28 cellular contexts compared by ENCODE assay signal in the genomic region with DNA sequence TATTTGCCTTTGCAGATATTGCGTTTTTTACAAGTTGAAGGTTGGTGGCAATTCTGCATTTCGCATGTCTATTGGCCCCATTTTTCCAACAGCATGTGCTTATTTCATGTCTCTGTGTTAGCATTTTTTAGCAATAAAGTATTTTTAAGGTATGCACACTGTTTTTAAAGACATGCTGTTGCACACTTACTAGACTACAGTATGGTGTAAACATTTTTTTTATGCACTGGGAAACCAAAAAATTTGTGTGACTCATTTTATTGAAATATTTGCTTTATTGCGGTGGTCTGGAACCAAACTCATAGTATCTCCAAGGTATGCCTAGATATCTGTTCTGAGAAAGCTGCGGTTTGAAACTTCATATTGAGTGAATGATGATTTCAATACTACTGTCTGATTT. TPM values are rescaled to one million over a fixed set of nuclear protein-coding genes. Genes with fewer than 3 reads are reported as not detected.
"Had no signal": no experiment of that assay in that cellular context is flagged by ENCODE, and none has a peak within 500 bp of the region (broad histone marks: within the 10 kb centered on the region; RNA-seq: fewer than 3 reads in every experiment).

No MANE protein-coding gene starts in this region.

- H3K9me3 Mint-ChIP-seq: activated B cell treated with CpG ODN at 0.5 μM for 24 hours; activated naive CD4-positive, alpha-beta T cell treated with anti-CD3 and anti-CD28 coated beads, Interleukin-2, amount 50 U/mL, for 24 hours; activated T-helper 2 cell treated with anti-CD3 and anti-CD28 coated beads, Interferon-gamma antibody, Interleukin-2, Interleukin-4, amounts not matched to agents 10 μg/mL and 5 μg/mL and 100 μg/mL, durations not matched to agents 14 hours and 24 hours and 36 hours had no signal

- H3K36me3 ChIP-seq: heart left ventricle, left lung, right atrium auricular region, suprapubic skin, tibial nerve had no signal

- ATAC-seq: activated CD8-positive, alpha-beta T cell treated with anti-CD3 and anti-CD28 coated beads for 36 hours; activated naive CD8-positive, alpha-beta T cell treated with anti-CD3 and anti-CD28 coated beads, Interleukin-2, amount 50 U/mL, for 24 hours; esophagus mucosa; foreskin keratinocyte; T-cell had no signal

- H3K9ac ChIP-seq: parathyroid adenoma had no signal

- H3K27ac Mint-ChIP-seq: activated B cell treated with CpG ODN at 0.5 μM for 24 hours; activated CD8-positive, alpha-beta T cell treated with anti-CD3 and anti-CD28 coated beads for 36 hours; activated naive CD4-positive, alpha-beta T cell treated with anti-CD3 and anti-CD28 coated beads, Interleukin-2, amount 50 U/mL, for 24 hours; activated naive CD8-positive, alpha-beta T cell treated with anti-CD3 and anti-CD28 coated beads, Interleukin-2, amount 50 U/mL, for 24 hours; activated T-helper 2 cell treated with anti-CD3 and anti-CD28 coated beads, Interferon-gamma antibody, Interleukin-2, Interleukin-4, amounts not matched to agents 10 μg/mL and 5 μg/mL and 100 μg/mL, durations not matched to agents 14 hours and 24 hours and 36 hours; T-cell had no signal

- H3K4me1 Mint-ChIP-seq: activated B cell treated with CpG ODN at 0.5 μM for 24 hours; activated naive CD4-positive, alpha-beta T cell treated with anti-CD3 and anti-CD28 coated beads, Interleukin-2, amount 50 U/mL, for 24 hours; activated naive CD8-positive, alpha-beta T cell treated with anti-CD3 and anti-CD28 coated beads, Interleukin-2, amount 50 U/mL, for 24 hours; T-cell had no signal

- DNase-seq: activated B cell treated with CpG ODN at 0.5 μM for 24 hours; activated CD4-positive, alpha-beta T cell treated with anti-CD3 and anti-CD28 coated beads, Interleukin-2, amount 50 U/mL, for 1 hour; activated CD8-positive, alpha-beta T cell treated with anti-CD3 and anti-CD28 coated beads for 36 hours; activated naive CD8-positive, alpha-beta T cell treated with anti-CD3 and anti-CD28 coated beads, Interleukin-2, amount 50 U/mL, for 24 hours; activated T-cell treated with anti-CD3 and anti-CD28 coated beads, Interleukin-2, amount 50 U/mL, for 48 hours; foreskin keratinocyte; heart left ventricle; left lung; mesendoderm; stimulated activated CD4-positive, alpha-beta T cell treated with anti-CD3 and anti-CD28 coated beads, Interleukin-15, amount 100 ng/mL, for 24 hours; stimulated activated CD4-positive, alpha-beta T cell treated with anti-CD3 and anti-CD28 coated beads, Interleukin-2, amount 100 ng/mL, for 24 hours; stimulated activated naive CD4-positive, alpha-beta T cell; T-cell had no signal

- H3K27me3 ChIP-seq: foreskin keratinocyte, heart left ventricle, left lung, right atrium auricular region, suprapubic skin, tibial nerve had no signal

- H3K36me3 Mint-ChIP-seq: activated naive CD4-positive, alpha-beta T cell treated with anti-CD3 and anti-CD28 coated beads, Interleukin-2, amount 50 U/mL, for 24 hours; T-cell had no signal

- H3K9me3 ChIP-seq: left lung, right atrium auricular region, suprapubic skin had no signal

- H3K27ac ChIP-seq: foreskin keratinocyte, heart left ventricle, left lung, parathyroid adenoma, right atrium auricular region, suprapubic skin, tibial nerve had no signal

- H3K27me3 Mint-ChIP-seq: brain had no signal

- H3K4me1 ChIP-seq: foreskin keratinocyte, left lung, right atrium auricular region, tibial nerve had no signal

- H3K4me3 Mint-ChIP-seq: activated B cell treated with CpG ODN at 0.5 μM for 24 hours; activated CD8-positive, alpha-beta T cell treated with anti-CD3 and anti-CD28 coated beads for 36 hours; activated naive CD4-positive, alpha-beta T cell treated with anti-CD3 and anti-CD28 coated beads, Interleukin-2, amount 50 U/mL, for 24 hours; activated naive CD8-positive, alpha-beta T cell treated with anti-CD3 and anti-CD28 coated beads, Interleukin-2, amount 50 U/mL, for 24 hours; brain; T-cell had no signal

- H2AFZ ChIP-seq: parathyroid adenoma had no signal

- H3K4me3 ChIP-seq: heart left ventricle, left lung, lung, right atrium auricular region, suprapubic skin, tibial nerve had no signal

RNA-seq across cellular contexts. Expression of gene RNF113B, which starts 55.4 kb away (rescaled TPM):
- total RNA-seq: activated B cell treated with CpG ODN at 0.5 μM for 24 hours; activated CD8-positive, alpha-beta T cell treated with anti-CD3 and anti-CD28 coated beads for 36 hours; activated T-helper 2 cell treated with anti-CD3 and anti-CD28 coated beads, Interferon-gamma antibody, Interleukin-2, Interleukin-4, amounts not matched to agents 10 μg/mL and 5 μg/mL and 100 μg/mL, durations not matched to agents 14 hours and 24 hours and 36 hours; cardiac septum; cerebellum; esophagus mucosa; foreskin keratinocyte; heart left ventricle; left lung; lung; mucosa of gallbladder; pulmonary artery endothelial cell; right atrium auricular region; suprapubic skin; T-cell; T-helper 2 cell treated with Interferon-gamma antibody and Interleukin-4, amounts not matched to agents 100 ng/mL and 5 ng/mL, for 36 hours; tibial nerve; urinary bladder had no signal
